8 cellular contexts compared by ENCODE assay signal in genomic region chr6:139250296-139251274, GRCh38. TPM values are rescaled to one million over a fixed set of nuclear protein-coding genes. Genes with fewer than 3 reads are reported as not detected.
A peak's percentile ranks its signal among the peaks of the same experiment; 100 is the strongest.
DNase-seq lines count a peak whose midpoint lies in the region; ATAC-seq and TF ChIP-seq lines count a peak whose summit lies in the region.

No MANE protein-coding gene starts in this region.

- H3K9me3 Mint-ChIP-seq in activated naive CD8-positive, alpha-beta T cell treated with anti-CD3 and anti-CD28 coated beads, Interleukin-2, amount 10 ng/mL, durations not matched to agents 7 days and 5 days = no peaks in the 10 kb centered on the region

- no peaks in the 10 kb centered on the region for H3K27me3 ChIP-seq in right cardiac atrium (ENCODE audit: control insufficient read depth, insufficient read depth)

- no peak overlapping the region for H3K27ac ChIP-seq in right cardiac atrium (ENCODE audit: low read length)

- 59% methylated on average over 3 of the region's 3 CpGs for WGBS in right cardiac atrium

- no peaks in the 10 kb centered on the region for H3K9me3 ChIP-seq in right cardiac atrium (ENCODE audit: control insufficient read depth, low read length)

- peaks cover 6% of the 10 kb centered on the region for H3K4me1 ChIP-seq in right cardiac atrium (ENCODE audit: control insufficient read depth, insufficient read depth, low read length)

- H3K4me3 Mint-ChIP-seq in activated naive CD8-positive, alpha-beta T cell treated with anti-CD3 and anti-CD28 coated beads, Interleukin-2, amount 10 ng/mL, durations not matched to agents 7 days and 5 days = peak overlapping the region; percentile 7

- H3K4me3 ChIP-seq in right cardiac atrium (ENCODE audit: low read length) = no peak overlapping the region

- peaks cover 2% of the 10 kb centered on the region for H3K36me3 Mint-ChIP-seq in activated naive CD8-positive, alpha-beta T cell treated with anti-CD3 and anti-CD28 coated beads, Interleukin-2, amount 10 ng/mL, durations not matched to agents 7 days and 5 days

- intact Hi-C loops in right cardiac atrium (cut with DNase I) = no loop called here

- no peaks in the 10 kb centered on the region for H3K27me3 Mint-ChIP-seq in activated naive CD8-positive, alpha-beta T cell treated with anti-CD3 and anti-CD28 coated beads, Interleukin-2, amount 10 ng/mL, durations not matched to agents 7 days and 5 days

- ATAC-seq in GM21528 (IDR thresholded peaks at IDR 0.05; ENCODE audit: low FRiP score, unreplicated experiment) (peak; percentile 98), SK-N-SH treated with all-trans-retinoic acid at 6 μM for 48 hours (peak; percentile 99), right cardiac atrium (peak; percentile 81 to 90)
- peak; percentile 83 for ATAC-seq in activated naive CD8-positive, alpha-beta T cell treated with anti-CD3 and anti-CD28 coated beads, Interleukin-2, amount 10 ng/mL, durations not matched to agents 7 days and 5 days (ENCODE audit: low read depth)

- H3K4me1 Mint-ChIP-seq in activated naive CD8-positive, alpha-beta T cell treated with anti-CD3 and anti-CD28 coated beads, Interleukin-2, amount 10 ng/mL, durations not matched to agents 7 days and 5 days = peaks cover 28% of the 10 kb centered on the region

- H3K27ac Mint-ChIP-seq in activated naive CD8-positive, alpha-beta T cell treated with anti-CD3 and anti-CD28 coated beads, Interleukin-2, amount 10 ng/mL, durations not matched to agents 7 days and 5 days = peak overlapping the region; percentile 58

- peak; percentile 23 for DNase-seq in G401 (ENCODE audit: low spot score)
- DNase-seq in HT-29 (ENCODE audit: low spot score) = peak; percentile 46
- DNase-seq in activated naive CD8-positive, alpha-beta T cell treated with anti-CD3 and anti-CD28 coated beads, Interleukin-2, amount 10 ng/mL, durations not matched to agents 7 days and 5 days = peak; percentile 54
- DNase-seq in right cardiac atrium = peak; percentile 48 to 74 (median 74)
- peak; percentile 63 for DNase-seq in stimulated activated CD4-positive, alpha-beta T cell treated with anti-CD3 and anti-CD28 coated beads, Interleukin-15, amount 100 ng/mL, for 24 hours
- no peak for DNase-seq in OCI-M2 (lab: John Stamatoyannopoulos, UW; ENCODE audit: unreplicated experiment)

- in situ Hi-C loops in G401 (cut with HindIII; ENCODE audit: low sequenced_read_pairs) = no loop called here

- POLR2A ChIA-PET in activated naive CD8-positive, alpha-beta T cell treated with anti-CD3 and anti-CD28 coated beads, Interleukin-2, amount 10 ng/mL, durations not matched to agents 7 days and 5 days (lab: Charles Lee) = interaction anchor here (1.1 to 1.3 kb wide), 2 partner anchors 42 to 73 kb away, joined by 3 to 6 read pairs; partner anchors contain the start of gene TXLNB

TF ChIP-seq in SK-N-SH treated with all-trans-retinoic acid at 6 μM for 48 hours, 23 proteins besides CTCF, POLR2A, EP300 and RAD21:
- no peak for TF ChIP-seq TCF4 (CRISPR knock-in tag; IDR thresholded peaks at IDR 0.05; ENCODE audit: borderline replicate concordance)

RNA-seq across cellular contexts. Expression of gene TXLNB, which starts 41.2 kb away (rescaled TPM):
- total RNA-seq in G401 (2014; rRNA removed; shearing (Covaris generic)) = 0.03 TPM in 1 of 2 replicates, not detected in the other
- not detected in 2 replicates for total RNA-seq in HT-29 (2014; rRNA removed; shearing (Covaris generic))
- under 1 TPM; 0.62 to 0.69 TPM for total RNA-seq in activated naive CD8-positive, alpha-beta T cell treated with anti-CD3 and anti-CD28 coated beads, Interleukin-2, amount 10 ng/mL, durations not matched to agents 7 days and 5 days
- 100 to 1,000 TPM in 2 of 4 donors, 10 to 100 TPM in 2; 66.0 to 136 (median 103) TPM for total RNA-seq in right cardiac atrium
- 48.7 TPM for polyA plus RNA-seq in right cardiac atrium

Comparison
In these comparisons a context has a peak if more than half of its experiments do, and no peak if none do; other contexts are left out.
1. RNA of gene TXLNB, which starts 41.2 kb away (total RNA-seq): 66.0 to 136 TPM in right cardiac atrium; 0.62 to 0.69 TPM in activated naive CD8-positive, alpha-beta T cell treated with anti-CD3 and anti-CD28 coated beads, Interleukin-2, amount 10 ng/mL, durations not matched to agents 7 days and 5 days, 0.03 TPM in G401 and not detected in HT-29; every median in the first group is over 10 times any median in the second.
2. Peak in every context shown above with its lines, with median percentiles within 50 percentile points of each other: ATAC-seq.